In genomic region chr4:71677568-71677967, GRCh38 we compare ENCODE assay signal across 38 cellular contexts.
"Had no signal": no experiment of that assay in that cellular context is flagged by ENCODE, and none has a peak within 500 bp of the region (broad histone marks: within the 10 kb centered on the region; RNA-seq: fewer than 3 reads in every experiment).

No MANE protein-coding gene starts in this region.

- H3K9me3 Mint-ChIP-seq: activated CD4-positive, alpha-beta memory T cell treated with anti-CD3 and anti-CD28 coated beads for 36 hours; activated CD4-positive, alpha-beta T cell treated with anti-CD3 and anti-CD28 coated beads, Interleukin-2, amount 10 ng/mL, durations not matched to agents 24 days and 14 days; activated naive CD4-positive, alpha-beta T cell treated with anti-CD3 and anti-CD28 coated beads for 36 hours; activated naive CD4-positive, alpha-beta T cell treated with anti-CD3 and anti-CD28 coated beads, Interleukin-2, amount 50 U/mL, for 24 hours; activated naive CD8-positive, alpha-beta T cell treated with anti-CD3 and anti-CD28 coated beads for 36 hours; activated naive CD8-positive, alpha-beta T cell treated with anti-CD3 and anti-CD28 coated beads, Interleukin-2, amount 50 U/mL, for 24 hours; activated T-helper 1 cell treated with anti-CD3 and anti-CD28 coated beads, Interleukin-12 subunit alpha, Interleukin-12 subunit beta, Interleukin-2, Interleukin-4 antibody, amounts not matched to agents 30 ng/mL and 10 ng/mL and 1 ng/mL, durations not matched to agents 14 hours and 24 hours and 36 hours; activated T-helper 2 cell treated with anti-CD3 and anti-CD28 coated beads, Interferon-gamma antibody, Interleukin-2, Interleukin-4, amounts not matched to agents 10 μg/mL and 5 μg/mL and 100 μg/mL, durations not matched to agents 14 hours and 24 hours and 36 hours; effector memory CD8-positive, alpha-beta T cell; T-helper 2 cell treated with Interferon-gamma antibody and Interleukin-4, amounts not matched to agents 5 μg/mL and 100 μg/mL, for 36 hours had no signal

- H3K4me1 Mint-ChIP-seq: activated CD4-positive, alpha-beta T cell treated with anti-CD3 and anti-CD28 coated beads for 36 hours; activated CD4-positive, alpha-beta T cell treated with anti-CD3 and anti-CD28 coated beads, Interleukin-2, amount 10 ng/mL, durations not matched to agents 24 days and 14 days; activated CD8-positive, alpha-beta memory T cell treated with anti-CD3 and anti-CD28 coated beads, Interleukin-2, amount 10 ng/mL, durations not matched to agents 7 days and 5 days; activated naive CD4-positive, alpha-beta T cell treated with anti-CD3 and anti-CD28 coated beads, Interleukin-2, amount 50 U/mL, for 24 hours; activated naive CD8-positive, alpha-beta T cell treated with anti-CD3 and anti-CD28 coated beads for 36 hours; activated naive CD8-positive, alpha-beta T cell treated with anti-CD3 and anti-CD28 coated beads, Interleukin-2, amount 50 U/mL, for 24 hours had no signal

- H3K27me3 Mint-ChIP-seq: activated CD4-positive, alpha-beta T cell treated with anti-CD3 and anti-CD28 coated beads, Interleukin-2, amount 10 ng/mL, durations not matched to agents 24 days and 14 days; activated naive CD8-positive, alpha-beta T cell treated with anti-CD3 and anti-CD28 coated beads for 36 hours; effector memory CD8-positive, alpha-beta T cell had no signal

- H3K4me3 ChIP-seq: adrenal gland, body of pancreas, esophagus squamous epithelium, gastroesophageal sphincter, heart right ventricle, hepatocyte had no signal

- H3K27ac Mint-ChIP-seq: activated CD4-positive, alpha-beta memory T cell treated with anti-CD3 and anti-CD28 coated beads for 36 hours; activated CD4-positive, alpha-beta T cell treated with anti-CD3 and anti-CD28 coated beads for 36 hours; activated CD4-positive, alpha-beta T cell treated with anti-CD3 and anti-CD28 coated beads, Interleukin-2, amount 10 ng/mL, durations not matched to agents 24 days and 14 days; activated CD8-positive, alpha-beta memory T cell treated with anti-CD3 and anti-CD28 coated beads, Interleukin-2, amount 10 ng/mL, durations not matched to agents 7 days and 5 days; activated CD8-positive, alpha-beta T cell treated with anti-CD3 and anti-CD28 coated beads, Interleukin-2, amount 10 ng/mL, durations not matched to agents 7 days and 5 days; activated naive CD4-positive, alpha-beta T cell treated with anti-CD3 and anti-CD28 coated beads for 36 hours; activated naive CD4-positive, alpha-beta T cell treated with anti-CD3 and anti-CD28 coated beads, Interleukin-2, amount 50 U/mL, for 24 hours; activated naive CD8-positive, alpha-beta T cell treated with anti-CD3 and anti-CD28 coated beads for 36 hours; activated naive CD8-positive, alpha-beta T cell treated with anti-CD3 and anti-CD28 coated beads, Interleukin-2, amount 50 U/mL, for 24 hours; activated T-helper 1 cell treated with anti-CD3 and anti-CD28 coated beads, Interleukin-12 subunit alpha, Interleukin-12 subunit beta, Interleukin-2, Interleukin-4 antibody, amounts not matched to agents 30 ng/mL and 10 ng/mL and 1 ng/mL, durations not matched to agents 14 hours and 24 hours and 36 hours; activated T-helper 2 cell treated with anti-CD3 and anti-CD28 coated beads, Interferon-gamma antibody, Interleukin-2, Interleukin-4, amounts not matched to agents 10 μg/mL and 5 μg/mL and 100 μg/mL, durations not matched to agents 14 hours and 24 hours and 36 hours; effector memory CD8-positive, alpha-beta T cell; T-helper 2 cell treated with Interferon-gamma antibody and Interleukin-4, amounts not matched to agents 5 μg/mL and 100 μg/mL, for 36 hours had no signal

- H2AFZ ChIP-seq: hepatocyte had no signal

- H3K4me3 Mint-ChIP-seq: activated CD4-positive, alpha-beta memory T cell treated with anti-CD3 and anti-CD28 coated beads for 36 hours; activated CD4-positive, alpha-beta T cell treated with anti-CD3 and anti-CD28 coated beads for 36 hours; activated CD4-positive, alpha-beta T cell treated with anti-CD3 and anti-CD28 coated beads, Interleukin-2, amount 10 ng/mL, durations not matched to agents 24 days and 14 days; activated CD8-positive, alpha-beta memory T cell treated with anti-CD3 and anti-CD28 coated beads, Interleukin-2, amount 10 ng/mL, durations not matched to agents 7 days and 5 days; activated CD8-positive, alpha-beta T cell treated with anti-CD3 and anti-CD28 coated beads, Interleukin-2, amount 10 ng/mL, durations not matched to agents 7 days and 5 days; activated naive CD4-positive, alpha-beta T cell treated with anti-CD3 and anti-CD28 coated beads for 36 hours; activated naive CD4-positive, alpha-beta T cell treated with anti-CD3 and anti-CD28 coated beads, Interleukin-2, amount 50 U/mL, for 24 hours; activated naive CD8-positive, alpha-beta T cell treated with anti-CD3 and anti-CD28 coated beads for 36 hours; activated naive CD8-positive, alpha-beta T cell treated with anti-CD3 and anti-CD28 coated beads, Interleukin-2, amount 50 U/mL, for 24 hours; activated T-helper 1 cell treated with anti-CD3 and anti-CD28 coated beads, Interleukin-12 subunit alpha, Interleukin-12 subunit beta, Interleukin-2, Interleukin-4 antibody, amounts not matched to agents 30 ng/mL and 10 ng/mL and 1 ng/mL, durations not matched to agents 14 hours and 24 hours and 36 hours; effector memory CD8-positive, alpha-beta T cell; T-helper 2 cell treated with Interferon-gamma antibody and Interleukin-4, amounts not matched to agents 5 μg/mL and 100 μg/mL, for 36 hours had no signal

- H3K27me3 ChIP-seq: adrenal gland, body of pancreas, esophagus squamous epithelium, gastroesophageal sphincter, heart right ventricle, hepatocyte had no signal

- H3K36me3 Mint-ChIP-seq: activated CD4-positive, alpha-beta memory T cell treated with anti-CD3 and anti-CD28 coated beads for 36 hours; activated CD8-positive, alpha-beta memory T cell treated with anti-CD3 and anti-CD28 coated beads, Interleukin-2, amount 10 ng/mL, durations not matched to agents 7 days and 5 days; activated naive CD4-positive, alpha-beta T cell treated with anti-CD3 and anti-CD28 coated beads, Interleukin-2, amount 50 U/mL, for 24 hours; activated naive CD8-positive, alpha-beta T cell treated with anti-CD3 and anti-CD28 coated beads for 36 hours had no signal

- H3K9me3 ChIP-seq: adrenal gland, body of pancreas, esophagus squamous epithelium, gastroesophageal sphincter, heart right ventricle had no signal

- H3K27ac ChIP-seq: adrenal gland, body of pancreas, epithelial cell of prostate, esophagus squamous epithelium, gastroesophageal sphincter, heart right ventricle, hepatocyte, WERI-Rb-1 had no signal

- FAIRE-seq: colon, endometrium, endothelial cell of umbilical vein had no signal

- H3K79me2 ChIP-seq: hepatocyte had no signal

- H3K36me3 ChIP-seq: adrenal gland, esophagus squamous epithelium, gastroesophageal sphincter, heart right ventricle, WERI-Rb-1 had no signal

- DNase-seq: activated CD4-positive, alpha-beta memory T cell treated with anti-CD3 and anti-CD28 coated beads for 36 hours; activated CD4-positive, alpha-beta T cell treated with anti-CD3 and anti-CD28 coated beads for 36 hours; activated CD4-positive, alpha-beta T cell treated with anti-CD3 and anti-CD28 coated beads, Interleukin-2, amount 10 ng/mL, durations not matched to agents 24 days and 14 days; activated CD4-positive, CD25-positive, alpha-beta regulatory T cell; activated CD4-positive, CD25-positive, alpha-beta regulatory T cell treated with anti-CD3 and anti-CD28 coated beads, Interleukin-2, amount 50 U/mL, for 72 hours; activated CD8-positive, alpha-beta memory T cell treated with anti-CD3 and anti-CD28 coated beads, Interleukin-2, amount 10 ng/mL, durations not matched to agents 7 days and 5 days; activated CD8-positive, alpha-beta memory T cell treated with anti-CD3 and anti-CD28 coated beads, Interleukin-2, amount 50 U/mL, for 4 hours; activated CD8-positive, alpha-beta T cell treated with anti-CD3 and anti-CD28 coated beads, Interleukin-2, amount 10 ng/mL, durations not matched to agents 7 days and 5 days; activated effector memory CD4-positive, alpha-beta T cell treated with anti-CD3 and anti-CD28 coated beads, Interleukin-2, amount 50 U/mL, for 16 hours; activated naive CD4-positive, alpha-beta T cell treated with anti-CD3 and anti-CD28 coated beads for 36 hours; activated naive CD8-positive, alpha-beta T cell treated with anti-CD3 and anti-CD28 coated beads for 36 hours; activated naive CD8-positive, alpha-beta T cell treated with anti-CD3 and anti-CD28 coated beads, Interleukin-2, amount 50 U/mL, for 24 hours; activated T-cell treated with anti-CD3 and anti-CD28 coated beads, Interleukin-2, amount 50 U/mL, for 1 hour; activated T-cell treated with anti-CD3 and anti-CD28 coated beads, Interleukin-2, amount 50 U/mL, for 48 hours; adrenal gland; amygdala; aorta; body of pancreas; caudate nucleus; cortex of kidney; dermis blood vessel endothelial cell; effector CD4-positive, alpha-beta T cell; effector memory CD8-positive, alpha-beta T cell; esophagus squamous epithelium; foreskin melanocyte; heart right ventricle; T1000; WERI-Rb-1 had no signal

- ATAC-seq: activated CD4-positive, alpha-beta T cell treated with anti-CD3 and anti-CD28 coated beads for 36 hours; activated CD8-positive, alpha-beta memory T cell treated with anti-CD3 and anti-CD28 coated beads, Interleukin-2, amount 10 ng/mL, durations not matched to agents 7 days and 5 days; activated CD8-positive, alpha-beta T cell treated with anti-CD3 and anti-CD28 coated beads, Interleukin-2, amount 10 ng/mL, durations not matched to agents 7 days and 5 days; activated naive CD8-positive, alpha-beta T cell treated with anti-CD3 and anti-CD28 coated beads, Interleukin-2, amount 50 U/mL, for 24 hours; body of pancreas; effector memory CD8-positive, alpha-beta T cell; gastroesophageal sphincter; heart right ventricle had no signal

- H3K4me2 ChIP-seq: hepatocyte had no signal

- H3K4me1 ChIP-seq: adrenal gland, body of pancreas, esophagus squamous epithelium, gastroesophageal sphincter, heart right ventricle had no signal
